8 cellular contexts compared by ENCODE assay signal in genomic region chr15:67783303-67783702, GRCh38. TPM values are rescaled to one million over a fixed set of nuclear protein-coding genes. Genes with fewer than 3 reads are reported as not detected.
DNase-seq lines count a peak whose midpoint lies in the region; ATAC-seq, FAIRE-seq and TF ChIP-seq lines count a peak whose summit lies in the region.

No MANE protein-coding gene starts in this region.

- TF ChIP-seq EP300 in GM12878 (IDR thresholded peaks at IDR 0.05; ENCODE audit: borderline replicate concordance in 1 of 2, control insufficient read depth in 1 of 2, low read depth in 2 of 2, low read length in 2 of 2) = peak in 1 of 2 experiments; percentile 34; a peak in 1 of 4 replicates

- no peaks in the 10 kb centered on the region for H3K9me3 ChIP-seq in GM12878 (replicated peaks; ENCODE audit: control insufficient read depth, insufficient read depth, low read length)
- no peaks in the 10 kb centered on the region for H3K9me3 ChIP-seq in prostate gland

- no TSS peak for BruUV-seq in GM12878 (replicated peaks; lab: Mats Ljungman, UMichigan)

- POLR2A ChIA-PET in GM12878 (lab: Charles Lee) = interaction anchor here (1.1 kb wide), 1 partner anchor 39 kb away, joined by 4 read pairs; no protein-coding TSS in a partner anchor

- TF ChIP-seq CTCF in GM12875 (IDR thresholded peaks at IDR 0.05; ENCODE audit: borderline replicate concordance, insufficient read depth, low read depth, low read length) = peak; percentile 59
- TF ChIP-seq CTCF in GM12878 (IDR thresholded peaks at IDR 0.05 in 2 of 3, conservative IDR thresholded peaks at IDR 0.05 in 1 of 3; ENCODE audit: control insufficient read depth in 2 of 3, extremely low read depth in 1 of 3, insufficient read depth in 1 of 3, low read depth in 3 of 3, low read length in 3 of 3) = peak; percentile 56 to 61 (median 59)
- no peak for TF ChIP-seq CTCF in prostate gland (IDR thresholded peaks at IDR 0.05)

- no peaks in the 10 kb centered on the region for H3K36me3 ChIP-seq in GM12878 (ENCODE audit: control insufficient read depth in 2 of 2, insufficient read depth in 2 of 2, low read length in 1 of 2)
- no peaks in the 10 kb centered on the region for H3K36me3 ChIP-seq in prostate gland

- H3K27ac ChIP-seq in GM12878 (ENCODE audit: control insufficient read depth, insufficient read depth) (no peak overlapping the region), prostate gland (no peak overlapping the region)

- TF ChIP-seq RAD21 in GM12878 (IDR thresholded peaks at IDR 0.05; ENCODE audit: insufficient read depth, low read depth, low read length) = peak; percentile 68

- H3K4me1 ChIP-seq in GM12878 (ENCODE audit: control insufficient read depth, insufficient read depth, low read length) = peaks cover 33% of the 10 kb centered on the region
- H3K4me1 ChIP-seq in prostate gland (replicated peaks) = no peaks in the 10 kb centered on the region

- peak; percentile 97 for FAIRE-seq in GM12878 (lab: Jason Lieb, UNC)

- H3K4me3 ChIP-seq in GM12875 (ENCODE audit: low read depth, low read length) = no peak overlapping the region
- H3K4me3 ChIP-seq in GM12878 = no peak overlapping the region
- no peak overlapping the region for H3K4me3 ChIP-seq in prostate gland

- H3K4me2 ChIP-seq in GM12878 (ENCODE audit: control insufficient read depth, insufficient read depth) = no peak overlapping the region

- no peak overlapping the region for H2AFZ ChIP-seq in GM12878 (ENCODE audit: control insufficient read depth, low read depth, low read length)

- TF ChIP-seq POLR2A in Raji (IDR thresholded peaks at IDR 0.05; ENCODE audit: insufficient read depth, low read depth, low read length) = peak; percentile 50
- no peak for TF ChIP-seq POLR2A in GM12878 (IDR thresholded peaks at IDR 0.05; ENCODE audit: low read depth, low read length)
- TF ChIP-seq POLR2A in prostate gland (IDR thresholded peaks at IDR 0.05) = no peak

- H3K27me3 ChIP-seq in GM12878 (replicated peaks in 1 of 2; ENCODE audit: control insufficient read depth in 2 of 2, insufficient read depth in 2 of 2, low read length in 1 of 2) (no peaks in the 10 kb centered on the region), prostate gland (replicated peaks; ENCODE audit: insufficient read depth) (no peaks in the 10 kb centered on the region)

- WGBS in GM12878 (ENCODE audit: insufficient coverage, insufficient replicate concordance, low lambda C conversion rate, missing lambda C conversion rate) = under 1% methylated on average over 7 of the region's 7 CpGs
- 81% methylated on average over 7 of the region's 7 CpGs for WGBS in prostate gland

- ATAC-seq in HG02884 (IDR thresholded peaks at IDR 0.05; ENCODE audit: unreplicated experiment) (peak; percentile 55), GM12878 (peak; percentile 84), Right ventricle myocardium superior (ENCODE audit: poor library complexity) (no peak)

- CTCF ChIA-PET in GM12878 (lab: Yijun Ruan, JAX) = interaction anchor here (0.7 to 5.6 kb wide), 21 partner anchors 10 to 837 kb away, joined by 3 to 52 read pairs (median 4); partner anchors contain the start of gene C15orf61

- intact Hi-C loops in GM12878 (cut with micrococcal nuclease; ENCODE audit: unreplicated experiment) = loop anchor here (1.0 kb wide), 1 partner anchor 51 kb away; no protein-coding TSS in a partner anchor
- intact Hi-C loops in Right ventricle myocardium superior (cut with DNase I) = no loop called here
- intact Hi-C loops in prostate gland (cut with DNase I) = no loop called here

- SMC1A ChIA-PET in GM12878 (lab: Charles Lee; ENCODE audit: uncharacterized antibody, unreplicated experiment) = interaction anchor here (0.8 to 8.3 kb wide), 14 partner anchors 10 to 282 kb away, joined by 3 to 50 read pairs (median 6); no protein-coding TSS in a partner anchor

- RAD21 ChIA-PET in GM12878 (lab: Charles Lee; ENCODE audit: unreplicated experiment) = interaction anchor here (0.6 to 3.3 kb wide), 11 partner anchors 10 to 326 kb away, joined by 3 to 22 read pairs (median 5); no protein-coding TSS in a partner anchor

- no peaks in the 10 kb centered on the region for H3K79me2 ChIP-seq in GM12878 (ENCODE audit: control insufficient read depth, insufficient read depth, low read length)

- no peak overlapping the region for H3K9ac ChIP-seq in GM12878 (ENCODE audit: control insufficient read depth, insufficient read depth, low read length)

- peak; percentile 87 for DNase-seq in GM12878 (ENCODE audit: low read depth, low spot score)
- no peak for DNase-seq in Right ventricle myocardium superior
- no peak for DNase-seq in inferior parietal cortex (ENCODE audit: extremely low spot score)
- no peak for DNase-seq in prostate gland (ENCODE audit: low spot score)
- DNase-seq in NCI-H2081 (lab: John Stamatoyannopoulos, UW) = no peak

- in situ Hi-C loops in GM12878 (cut with MboI) = no loop called here

- H4K20me1 ChIP-seq in GM12878 (ENCODE audit: control insufficient read depth, insufficient read depth) = no peaks in the 10 kb centered on the region

TF ChIP-seq in GM12878, 131 proteins besides CTCF, POLR2A, EP300 and RAD21 (continues in another document):
- TF ChIP-seq BRCA1 (IDR thresholded peaks at IDR 0.05; ENCODE audit: low read depth, low read length) = no peak
- no peak for TF ChIP-seq CEBPZ (IDR thresholded peaks at IDR 0.05; ENCODE audit: low read depth, low read length)
- TF ChIP-seq RUNX3 (IDR thresholded peaks at IDR 0.05; ENCODE audit: low read length) = peak; percentile 92
- TF ChIP-seq RBBP5 (conservative IDR thresholded peaks at IDR 0.05) = no peak
- TF ChIP-seq HCFC1 (IDR thresholded peaks at IDR 0.05; ENCODE audit: low read length) = no peak
- TF ChIP-seq SPI1 (IDR thresholded peaks at IDR 0.05; ENCODE audit: borderline replicate concordance, insufficient read depth, low read depth, low read length) = peak; percentile 24; the same call in 1 of the 2 replicates

RNA-seq across cellular contexts. Expression of gene SKOR1, which starts 42.0 kb away (rescaled TPM):
- 2.0 and 2.2 TPM in 2 replicates for total RNA-seq in GM12878 (2013; cell fraction: nucleolus; rRNA removed)
- total RNA-seq in GM12878 (2014; rRNA removed) (0.11 and 0.28 TPM in 2 replicates), GM12878 (2014; rRNA removed; fragmentation: Illumina TruSeq; extraction: Trizol) (0.04 and 0.05 TPM in 2 replicates), GM12878 (2021) (0.35 and 0.36 TPM in 2 replicates), Right ventricle myocardium superior (0.11 TPM), prostate gland (1 to 10 TPM in 1 of 2 donors, under 1 TPM in 1; 0.59 to 1.7 TPM)
- 0.08 TPM for polyA plus RNA-seq in GM12878 (2011; ENCODE audit: low read depth)
- polyA plus RNA-seq in GM12878 (2011; rRNA removed) (0.03 and 0.05 TPM in 2 replicates), GM12878 (2014; fragmentation: Illumina TruSeq; extraction: Trizol) (0.04 and 0.08 TPM in 2 replicates), GM12878 (2014; fragmentation: Nextera tagmentation; extraction: Ambion mirVana) (not detected), GM12878 (2014; rRNA removed) (0.06 and 0.14 TPM in 2 replicates), GM12878 (2016; fragmentation: Nextera tagmentation; extraction: Ambion mirVana) (not detected)
- 0.09 and 0.12 TPM in 2 replicates for polyA plus RNA-seq in GM12878 (2011; cell fraction: cytosol; rRNA removed)
- 0.69 and 0.94 TPM in 2 replicates for polyA plus RNA-seq in GM12878 (2011; cell fraction: nucleus; rRNA removed)
- polyA plus RNA-seq in GM12878 (2012) = 0.17 and 0.24 TPM in 2 replicates
- 0.37 and 0.52 TPM in 2 replicates for polyA minus RNA-seq in GM12878 (2011; rRNA and poly(A)+ RNA removed)
- 0.31 and 0.53 TPM in 2 replicates for polyA minus RNA-seq in GM12878 (2011; cell fraction: cytosol; rRNA and poly(A)+ RNA removed)
- polyA minus RNA-seq in GM12878 (2011; cell fraction: nucleus; rRNA and poly(A)+ RNA removed) = 0.24 and 0.57 TPM in 2 replicates

RNA-seq across cellular contexts. Expression of gene RNU6-1, which starts 56.5 kb away (rescaled TPM):
- not detected in 2 replicates for total RNA-seq in GM12878 (2013; cell fraction: nucleolus; rRNA removed)
- total RNA-seq in GM12878 (2014; rRNA removed) (not detected in 2 replicates), GM12878 (2014; rRNA removed; fragmentation: Illumina TruSeq; extraction: Trizol) (not detected in 2 replicates), GM12878 (2021) (not detected in 2 replicates), Right ventricle myocardium superior (not detected), prostate gland (not detected)
- not detected for polyA plus RNA-seq in GM12878 (2011; ENCODE audit: low read depth)
- polyA plus RNA-seq in GM12878 (2011; rRNA removed) (not detected in 2 replicates), GM12878 (2014; fragmentation: Illumina TruSeq; extraction: Trizol) (not detected in 2 replicates), GM12878 (2014; fragmentation: Nextera tagmentation; extraction: Ambion mirVana) (not detected), GM12878 (2014; rRNA removed) (not detected in 2 replicates), GM12878 (2016; fragmentation: Nextera tagmentation; extraction: Ambion mirVana) (not detected)
- not detected in 2 replicates for polyA plus RNA-seq in GM12878 (2011; cell fraction: cytosol; rRNA removed)
- not detected in 2 replicates for polyA plus RNA-seq in GM12878 (2011; cell fraction: nucleus; rRNA removed)
- not detected in 2 replicates for polyA plus RNA-seq in GM12878 (2012)
- polyA minus RNA-seq in GM12878 (2011; rRNA and poly(A)+ RNA removed) = 1,322 TPM in 1 of 2 replicates, not detected in the other
- polyA minus RNA-seq in GM12878 (2011; cell fraction: cytosol; rRNA and poly(A)+ RNA removed) = not detected in 2 replicates
- polyA minus RNA-seq in GM12878 (2011; cell fraction: nucleus; rRNA and poly(A)+ RNA removed) = under 0.01 TPM in 1 of 2 replicates, not detected in the other

Comparison
In these comparisons a context has a peak if more than half of its experiments do, and no peak if none do; other contexts are left out.
1. CTCF ChIP-seq: peak in GM12875 (single experiment) and GM12878 (3 of 3); none in prostate gland (0 of 4).